13 cellular contexts compared by ENCODE assay signal in genomic region chr14:102898776-102899515, GRCh38. TPM values are rescaled to one million over a fixed set of nuclear protein-coding genes. Genes with fewer than 3 reads are reported as not detected.
DNase-seq lines count a peak whose midpoint lies in the region; ATAC-seq and TF ChIP-seq lines count a peak whose summit lies in the region.
"Had no signal": no experiment of that assay in that cellular context is flagged by ENCODE, and none has a peak within 500 bp of the region (broad histone marks: within the 10 kb centered on the region; RNA-seq: fewer than 3 reads in every experiment).

No MANE protein-coding gene starts in this region.

- no peaks in the 10 kb centered on the region for H3K27me3 ChIP-seq in transverse colon

- in situ Hi-C loops in transverse colon (cut with MboI; ENCODE audit: low pct_ligation_motif_present in 1 of 4, low pct_unique_long_range_greater_than_20kb in 1 of 4, low sequenced_read_pairs in 3 of 4), result no loop called here

- H3K36me3 Mint-ChIP-seq in activated naive CD4-positive, alpha-beta T cell treated with anti-CD3 and anti-CD28 coated beads, Interleukin-2, amount 50 U/mL, for 24 hours, result peaks cover 14% of the 10 kb centered on the region
- H3K36me3 Mint-ChIP-seq in chondrocyte (ENCODE audit: low read depth), result peaks cover 22% of the 10 kb centered on the region

- no peaks in the 10 kb centered on the region for H3K36me3 ChIP-seq in transverse colon

- ATAC-seq in GM18502 (IDR thresholded peaks at IDR 0.05; ENCODE audit: poor library complexity, unreplicated experiment), result no peak

- no peaks in the 10 kb centered on the region for H3K27me3 Mint-ChIP-seq in activated naive CD4-positive, alpha-beta T cell treated with anti-CD3 and anti-CD28 coated beads, Interleukin-2, amount 50 U/mL, for 24 hours
- no peaks in the 10 kb centered on the region for H3K27me3 Mint-ChIP-seq in chondrocyte (ENCODE audit: low read depth)

- WGBS in transverse colon (ENCODE audit: low coverage in 1 of 2), 2 donors, result 86% methylated on average over 4 to 18 of the region's 18 CpGs

- H3K4me1 Mint-ChIP-seq in activated naive CD4-positive, alpha-beta T cell treated with anti-CD3 and anti-CD28 coated beads, Interleukin-2, amount 50 U/mL, for 24 hours, result peaks cover 22% of the 10 kb centered on the region
- H3K4me1 Mint-ChIP-seq in chondrocyte (ENCODE audit: low read depth), result no peaks in the 10 kb centered on the region

- no peaks in the 10 kb centered on the region for H3K9me3 ChIP-seq in transverse colon

- H3K9me3 Mint-ChIP-seq in activated naive CD4-positive, alpha-beta T cell treated with anti-CD3 and anti-CD28 coated beads, Interleukin-2, amount 50 U/mL, for 24 hours, result no peaks in the 10 kb centered on the region
- no peaks in the 10 kb centered on the region for H3K9me3 Mint-ChIP-seq in chondrocyte (ENCODE audit: low read depth)
- H3K9me3 Mint-ChIP-seq: endodermal cell had no signal

- H3K4me1 ChIP-seq in transverse colon, result peaks cover 0 to under 1% (median 0%) of the 10 kb centered on the region in 4 donors

- H3K4me3 ChIP-seq in transverse colon, result no peak overlapping the region

- H3K4me3 Mint-ChIP-seq in activated naive CD4-positive, alpha-beta T cell treated with anti-CD3 and anti-CD28 coated beads, Interleukin-2, amount 50 U/mL, for 24 hours, result no peak overlapping the region
- no peak overlapping the region for H3K4me3 Mint-ChIP-seq in chondrocyte (ENCODE audit: unreplicated experiment)
- H3K4me3 Mint-ChIP-seq: endodermal cell had no signal

- intact Hi-C loops in transverse colon (cut with DNase I; ENCODE audit: low total_unique reads), result no loop called here

- TF ChIP-seq EP300 in transverse colon (IDR thresholded peaks at IDR 0.05; ENCODE audit: low read depth), result no peak

- TF ChIP-seq POLR2A in transverse colon (IDR thresholded peaks at IDR 0.05), result no peak

- peak overlapping the region; percentile 52 for H3K27ac Mint-ChIP-seq in activated naive CD4-positive, alpha-beta T cell treated with anti-CD3 and anti-CD28 coated beads, Interleukin-2, amount 50 U/mL, for 24 hours
- no peak overlapping the region for H3K27ac Mint-ChIP-seq in chondrocyte (ENCODE audit: unreplicated experiment)
- H3K27ac Mint-ChIP-seq: endodermal cell had no signal

- no peak for DNase-seq in activated naive CD4-positive, alpha-beta T cell (lab: John Stamatoyannopoulos, UW)
- DNase-seq in NCI-H146 treated with DMSO at 0.1 percent for 48 hours (lab: John Stamatoyannopoulos, UW; ENCODE audit: unreplicated experiment) (peak; percentile 91), chondrocyte (ENCODE audit: low spot score) (peak; percentile 77), transverse colon (peak; percentile 32), NCI-H345 treated with DMSO at 0.1 percent for 48 hours (lab: John Stamatoyannopoulos, UW; ENCODE audit: unreplicated experiment) (no peak), amygdala (lab: John Stamatoyannopoulos, UW) (no peak)
- DNase-seq: activated CD4-positive, CD25-positive, alpha-beta regulatory T cell; endodermal cell; kidney; NCI-H1930 had no signal

- TF ChIP-seq CTCF in chondrocyte (IDR thresholded peaks at IDR 0.05) (no peak), transverse colon (IDR thresholded peaks at IDR 0.05) (no peak)

- no peak overlapping the region for H3K27ac ChIP-seq in transverse colon

RNA-seq across cellular contexts. Expression of gene AMN, which starts 23.5 kb away (rescaled TPM):
- total RNA-seq in chondrocyte, result 0.30 to 0.38 TPM in 2 of 3 replicates, not detected in the other
- 100 to 1,000 TPM; 306 to 597 (median 420) TPM for total RNA-seq in transverse colon
- total RNA-seq: SK-MEL-5 had no signal

Comparison
In these comparisons a context has a peak if more than half of its experiments do, and no peak if none do; other contexts are left out.
1. DNase-seq: peak in NCI-H146 treated with DMSO at 0.1 percent for 48 hours (single experiment), chondrocyte (single experiment) and transverse colon (single experiment); none in activated naive CD4-positive, alpha-beta T cell (0 of 4), NCI-H345 treated with DMSO at 0.1 percent for 48 hours (single experiment) and amygdala (0 of 56).
2. RNA of gene AMN, which starts 23.5 kb away (total RNA-seq): 306 to 597 TPM in transverse colon; 0.30 to 0.38 TPM in chondrocyte; every median in the first group is over 100 times any median in the second.